9 cellular contexts compared by ENCODE assay signal in genomic region chr1:67850151-67850551, GRCh38. TPM values are rescaled to one million over a fixed set of nuclear protein-coding genes. Genes with fewer than 3 reads are reported as not detected.
DNase-seq lines count a peak whose midpoint lies in the region; ATAC-seq, FAIRE-seq and TF ChIP-seq lines count a peak whose summit lies in the region.
"Had no signal": no experiment of that assay in that cellular context is flagged by ENCODE, and none has a peak within 500 bp of the region (broad histone marks: within the 10 kb centered on the region; RNA-seq: fewer than 3 reads in every experiment).

No MANE protein-coding gene starts in this region.

- H2AFZ ChIP-seq in H1 (ENCODE audit: low read length) = no peak overlapping the region

- no peaks in the 10 kb centered on the region; the same call in 1 of the 2 replicates for H3K23me2 ChIP-seq in H1 (ENCODE audit: low read depth, low read length)

- no peak overlapping the region for H2BK12ac ChIP-seq in H1 (ENCODE audit: low read depth, low read length)

- no peaks in the 10 kb centered on the region for H3K79me1 ChIP-seq in H1 (ENCODE audit: low read depth, low read length)

- no peak overlapping the region for H3K27ac ChIP-seq in H1 (ENCODE audit: low read depth, low read length)

- no peak overlapping the region for H2BK20ac ChIP-seq in H1 (ENCODE audit: low read length)

- no peak overlapping the region for H3K27ac Mint-ChIP-seq in neural crest cell (ENCODE audit: unreplicated experiment)
- H3K27ac Mint-ChIP-seq: stimulated activated naive CD8-positive, alpha-beta T cell treated with anti-CD3 and anti-CD28 coated beads, Interleukin-15, Interleukin-2, amounts not matched to agents 100 ng/mL and 50 ng/mL, for 24 hours had no signal

- no peak overlapping the region for H3K4ac ChIP-seq in H1 (replicated peaks; ENCODE audit: insufficient read length, low read depth, low read length)

- peaks cover 4% of the 10 kb centered on the region for H3K27me3 Mint-ChIP-seq in neural crest cell (ENCODE audit: low read depth)

- no peaks in the 10 kb centered on the region for H4K20me1 ChIP-seq in H1 (replicated peaks in 1 of 2; ENCODE audit: control insufficient read depth in 1 of 2, insufficient read depth in 2 of 2, low read length in 2 of 2)

- no peaks in the 10 kb centered on the region for H3K36me3 Mint-ChIP-seq in neural crest cell (ENCODE audit: low read depth)

- H3K9me3 ChIP-seq in H1 (ENCODE audit: insufficient read depth in 2 of 2, low read depth in 1 of 2, low read length in 1 of 2) = no peaks in the 10 kb centered on the region

- peak; percentile 45 to 49 for TF ChIP-seq RAD21 in H1 (IDR thresholded peaks at IDR 0.05 in 1 of 2, conservative IDR thresholded peaks at IDR 0.05 in 1 of 2; ENCODE audit: low read depth in 2 of 2, low read length in 2 of 2)

- H3K27me3 ChIP-seq in H1 (replicated peaks in 1 of 4; ENCODE audit: control insufficient read depth in 3 of 4, extremely low read depth in 1 of 4, insufficient read depth in 3 of 4, low read length in 3 of 4) = no peaks in the 10 kb centered on the region

- H3K36me3 ChIP-seq in H1 (ENCODE audit: control insufficient read depth in 2 of 4, insufficient read depth in 4 of 4, low read length in 3 of 4) = no peaks in the 10 kb centered on the region

- no peaks in the 10 kb centered on the region for H3K79me2 ChIP-seq in H1 (ENCODE audit: control insufficient read depth in 1 of 2, insufficient read depth in 2 of 2, low read length in 2 of 2)

- H2BK120ac ChIP-seq in H1 (replicated peaks; ENCODE audit: low read depth, low read length) = no peak overlapping the region

- CTCF ChIA-PET in H1 (lab: Charles Lee; ENCODE audit: partially characterized antibody) = interaction anchor here (0.7 to 11.1 kb wide), 30 partner anchors 9 to 492 kb away, joined by 3 to 146 read pairs (median 5); no protein-coding TSS in a partner anchor

- H3K4me3 Mint-ChIP-seq in neural crest cell = no peak overlapping the region
- H3K4me3 Mint-ChIP-seq: stimulated activated naive CD8-positive, alpha-beta T cell treated with anti-CD3 and anti-CD28 coated beads, Interleukin-15, Interleukin-2, amounts not matched to agents 100 ng/mL and 50 ng/mL, for 24 hours had no signal

- H4K91ac ChIP-seq in H1 (replicated peaks; ENCODE audit: insufficient read length, low read length) = no peak overlapping the region

- FAIRE-seq in GM19239 (lab: Jason Lieb, UNC) = peak; percentile 67
- no peak for FAIRE-seq in H1 (lab: Jason Lieb, UNC)

- TF ChIP-seq CTCF in AG10803 (conservative IDR thresholded peaks at IDR 0.05; ENCODE audit: low read length) = peak; percentile 56
- TF ChIP-seq CTCF in H1 (IDR thresholded peaks at IDR 0.05; ENCODE audit: control extremely low read depth in 1 of 3, insufficient read depth in 1 of 3, low read depth in 1 of 3, low read length in 3 of 3) = peak in 2 of 3 experiments; percentile 30 to 36; a peak in 2 of 4 replicates
- peak; percentile 76 for TF ChIP-seq CTCF in neural crest cell (conservative IDR thresholded peaks at IDR 0.05)

- no peak overlapping the region for H3K14ac ChIP-seq in H1 (ENCODE audit: insufficient read length)

- H3K9me3 Mint-ChIP-seq in neural crest cell = no peaks in the 10 kb centered on the region
- H3K9me3 Mint-ChIP-seq: stimulated activated naive CD8-positive, alpha-beta T cell treated with anti-CD3 and anti-CD28 coated beads, Interleukin-15, Interleukin-2, amounts not matched to agents 100 ng/mL and 50 ng/mL, for 24 hours had no signal

- H3K23ac ChIP-seq in H1 (ENCODE audit: insufficient read length) = no peak overlapping the region

- no peak overlapping the region for H3K18ac ChIP-seq in H1 (ENCODE audit: extremely low read depth, low read length)

- H2BK5ac ChIP-seq in H1 (ENCODE audit: low read depth, low read length) = no peak overlapping the region

- H3K56ac ChIP-seq in H1 (replicated peaks; ENCODE audit: insufficient read length, low read depth, low read length) = no peak overlapping the region

- H4K8ac ChIP-seq in H1 (ENCODE audit: extremely low read depth, insufficient read depth, low read length) = no peak overlapping the region

- DNase-seq in AG10803 (ENCODE audit: low read depth) (peak; percentile 37), GM19239 (ENCODE audit: insufficient read length, low spot score) (no peak), NCI-H748 treated with DMSO at 0.1 percent for 48 hours (lab: John Stamatoyannopoulos, UW) (peak; percentile 32), H1 (ENCODE audit: low read depth in 1 of 2, low spot score in 2 of 2) (no peak), neural crest cell (ENCODE audit: low read depth, low spot score) (peak; percentile 7), mucosa of gallbladder (ENCODE audit: low spot score) (no peak)

- no peak overlapping the region for H2BK15ac ChIP-seq in H1 (ENCODE audit: low read length)

- H4K5ac ChIP-seq in H1 (ENCODE audit: insufficient read length, low read depth, low read length) = no peak overlapping the region

- POLR2A ChIA-PET in H1 (lab: Charles Lee; ENCODE audit: partially characterized antibody) = no interaction called here

- no peak for TF ChIP-seq EP300 in H1 (IDR thresholded peaks at IDR 0.05; ENCODE audit: borderline replicate concordance in 1 of 2, low read depth in 2 of 2, low read length in 2 of 2)

- H3K9ac ChIP-seq in H1 (replicated peaks in 1 of 4; ENCODE audit: extremely low read depth in 1 of 4, low read depth in 3 of 4, low read length in 3 of 4) = no peak overlapping the region

- ATAC-seq in GM19452 (IDR thresholded peaks at IDR 0.05; ENCODE audit: unreplicated experiment) (no peak), HG02642 (IDR thresholded peaks at IDR 0.05; ENCODE audit: poor library complexity, unreplicated experiment) (no peak)

- TF ChIP-seq POLR2A in H1 (IDR thresholded peaks at IDR 0.05; ENCODE audit: control extremely low read depth in 1 of 2, low read depth in 2 of 2, low read length in 2 of 2) = no peak

- H2AK5ac ChIP-seq in H1 (ENCODE audit: low read depth, low read length) = no peak overlapping the region

- H3K4me1 Mint-ChIP-seq in neural crest cell = peaks cover under 1% of the 10 kb centered on the region

- H3K4me3 ChIP-seq in AG10803 (ENCODE audit: low read length) (no peak overlapping the region), H1 (ENCODE audit: extremely low read depth in 1 of 4, insufficient read depth in 2 of 4, low read depth in 3 of 4, low read length in 4 of 4) (no peak overlapping the region)

- H3K4me2 ChIP-seq in H1 (ENCODE audit: insufficient read depth in 1 of 2, low read depth in 2 of 2, low read length in 2 of 2) = no peak overlapping the region

- peaks cover 0 to 2% (median under 1%) of the 10 kb centered on the region in 4 experiments; a peak in 2 of 7 replicates for H3K4me1 ChIP-seq in H1 (replicated peaks in 1 of 4; ENCODE audit: control insufficient read depth in 3 of 4, insufficient read depth in 4 of 4, low read length in 3 of 4)

TF ChIP-seq in H1, 55 proteins besides CTCF, POLR2A, EP300 and RAD21:
- TF ChIP-seq CBX8 (IDR thresholded peaks at IDR 0.05; ENCODE audit: borderline replicate concordance, low read depth, low read length) = no peak
- TF ChIP-seq SP4 (IDR thresholded peaks at IDR 0.05; ENCODE audit: low read length) = no peak
- no peak for TF ChIP-seq RFX5 (IDR thresholded peaks at IDR 0.05; ENCODE audit: borderline replicate concordance, low read depth, low read length)
- no peak for TF ChIP-seq GTF2F1 (IDR thresholded peaks at IDR 0.05; ENCODE audit: borderline replicate concordance, low read depth, low read length)
- no peak for TF ChIP-seq JUND (IDR thresholded peaks at IDR 0.05; ENCODE audit: low read length)
- no peak for TF ChIP-seq RXRA (IDR thresholded peaks at IDR 0.05; ENCODE audit: insufficient read depth, low read depth, low read length)
- TF ChIP-seq PHF8 (conservative IDR thresholded peaks at IDR 0.05; ENCODE audit: low read depth, low read length) = no peak

RNA-seq across cellular contexts. Expression of gene GNG12, which starts 16.9 kb away (rescaled TPM):
- total RNA-seq in H1 (2021; fragmentation: NEBNext Ultra II Directional; extraction: Animal tissue kit (Norgen Biotek cat#: 25700)) = 34.5 and 35.8 TPM in 2 replicates
- 5.9 and 11.4 TPM in 2 replicates for polyA plus RNA-seq in H1 (2011; rRNA removed)
- polyA plus RNA-seq in H1 (2011; cell fraction: cytosol; rRNA removed) = 9.9 TPM
- 4.6 TPM for polyA plus RNA-seq in H1 (2011; cell fraction: nucleus; rRNA removed)
- 6.6 to 11.7 TPM (median 8.6 TPM) in 4 replicates for polyA plus RNA-seq in H1 (2012, experiment 1 of 2)
- 2.3 TPM for polyA plus RNA-seq in H1 (2012, experiment 2 of 2)
- polyA plus RNA-seq in H1 (2013, experiment 1 of 2) = 28.6 TPM
- 27.0 TPM for polyA plus RNA-seq in H1 (2013, experiment 2 of 2)
- 13.5 and 18.4 TPM in 2 replicates for polyA minus RNA-seq in H1 (2011; rRNA and poly(A)+ RNA removed)
- 8.5 TPM for polyA minus RNA-seq in H1 (2011; cell fraction: cytosol; rRNA and poly(A)+ RNA removed)
- 20.1 TPM for polyA minus RNA-seq in H1 (2011; cell fraction: nucleus; rRNA and poly(A)+ RNA removed)
- total RNA-seq in neural crest cell (18.4 and 18.5 TPM in 2 replicates), mucosa of gallbladder (89.9 TPM)

Comparison
In these comparisons a context has a peak if more than half of its experiments do, and no peak if none do; other contexts are left out.
1. DNase-seq: peak in AG10803 (single experiment), NCI-H748 treated with DMSO at 0.1 percent for 48 hours (single experiment) and neural crest cell (single experiment); none in GM19239 (single experiment), H1 (0 of 2) and mucosa of gallbladder (single experiment).
2. Peak in every context shown above with its lines, with median percentiles within 50 percentile points of each other: CTCF ChIP-seq.